ENCODE assay signal across 2 cellular contexts in the genomic region with DNA sequence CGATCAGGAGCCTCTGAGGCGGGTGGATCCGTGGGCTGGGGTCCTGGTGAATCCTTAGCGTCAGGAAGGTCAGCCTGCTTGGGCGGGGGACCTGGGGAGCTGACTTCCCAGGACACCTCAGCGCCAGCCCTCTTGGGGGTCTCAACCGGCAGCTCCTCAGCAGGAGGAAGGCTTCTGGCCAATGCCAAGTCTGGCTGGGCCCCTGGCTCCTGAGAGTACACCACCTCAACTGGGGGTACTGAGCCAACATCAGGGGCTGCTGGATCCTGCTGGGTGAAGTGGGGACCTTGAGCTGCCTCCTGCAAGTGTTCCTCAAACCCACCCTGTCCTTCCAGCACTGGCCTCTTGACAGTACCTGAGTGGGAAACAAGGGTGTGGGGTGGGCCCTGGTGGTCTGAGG.
TF ChIP-seq lines count a peak whose summit lies in the region.

No MANE protein-coding gene starts in this region.

TF ChIP-seq in HEK293, 187 proteins besides CTCF, POLR2A, EP300 and RAD21:
- TF ChIP-seq ZNF248 (tag by site-specific recombination; IDR thresholded peaks at IDR 0.05) (no peak), ZIC2 (tag by site-specific recombination; IDR thresholded peaks at IDR 0.05) (0 out of 2 replicates have a peak, but pooled peaks have one; percentile 29), ZNF843 (tag by site-specific recombination; IDR thresholded peaks at IDR 0.05) (no peak), ZNF560 (tag by site-specific recombination; IDR thresholded peaks at IDR 0.05; ENCODE audit: borderline replicate concordance) (no peak)
TF ChIP-seq in HEK293: peak in this region for 1.

TF ChIP-seq in K562, 482 proteins besides CTCF, POLR2A, EP300 and RAD21:
- no peak for TF ChIP-seq STAT5B (CRISPR knock-in tag; IDR thresholded peaks at IDR 0.05)
- no peak for TF ChIP-seq SRSF7 (optimal IDR thresholded peaks at IDR 0.05; ENCODE audit: low read depth, low read length)
- TF ChIP-seq E2F3 (CRISPR knock-in tag; IDR thresholded peaks at IDR 0.05) = no peak
- no peak for TF ChIP-seq NEUROD1 (IDR thresholded peaks at IDR 0.05; ENCODE audit: borderline replicate concordance, low read depth, low read length, partially characterized antibody)
- TF ChIP-seq POLR2G (IDR thresholded peaks at IDR 0.05; ENCODE audit: low read depth, low read length) = 0 out of 2 replicates have a peak, but pooled peaks have one; percentile 24
- TF ChIP-seq, protein P1, sequence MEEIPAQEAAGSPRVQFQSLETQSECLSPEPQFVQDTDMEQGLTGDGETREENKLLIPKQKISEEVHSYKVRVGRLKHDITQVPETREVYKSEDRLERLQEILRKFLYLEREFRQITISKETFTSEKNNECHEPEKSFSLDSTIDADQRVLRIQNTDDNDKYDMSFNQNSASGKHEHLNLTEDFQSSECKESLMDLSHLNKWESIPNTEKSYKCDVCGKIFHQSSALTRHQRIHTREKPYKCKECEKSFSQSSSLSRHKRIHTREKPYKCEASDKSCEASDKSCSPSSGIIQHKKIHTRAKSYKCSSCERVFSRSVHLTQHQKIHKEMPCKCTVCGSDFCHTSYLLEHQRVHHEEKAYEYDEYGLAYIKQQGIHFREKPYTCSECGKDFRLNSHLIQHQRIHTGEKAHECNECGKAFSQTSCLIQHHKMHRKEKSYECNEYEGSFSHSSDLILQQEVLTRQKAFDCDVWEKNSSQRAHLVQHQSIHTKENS (CRISPR knock-in tag; IDR thresholded peaks at IDR 0.05) = no peak
